ENCODE assay signal across 28 cellular contexts in genomic region chr2:120195575-120195974, GRCh38.
"Had no signal": no experiment of that assay in that cellular context is flagged by ENCODE, and none has a peak within 500 bp of the region (broad histone marks: within the 10 kb centered on the region; RNA-seq: fewer than 3 reads in every experiment).

No MANE protein-coding gene starts in this region.

- DNase-seq: activated CD4-positive, alpha-beta T cell treated with anti-CD3 and anti-CD28 coated beads for 36 hours; activated CD4-positive, alpha-beta T cell treated with anti-CD3 and anti-CD28 coated beads, Interleukin-2, amount 10 ng/mL, durations not matched to agents 7 days and 5 days; activated CD4-positive, alpha-beta T cell treated with anti-CD3 and anti-CD28 coated beads, Interleukin-2, amount 50 U/mL, for 48 hours; activated CD4-positive, CD25-positive, alpha-beta regulatory T cell; activated CD4-positive, CD25-positive, alpha-beta regulatory T cell treated with anti-CD3 and anti-CD28 coated beads, Interleukin-2, amount 50 U/mL, for 72 hours; activated CD8-positive, alpha-beta memory T cell treated with anti-CD3 and anti-CD28 coated beads for 24 hours; activated CD8-positive, alpha-beta T cell treated with anti-CD3 and anti-CD28 coated beads for 36 hours; activated effector memory CD4-positive, alpha-beta T cell treated with Interleukin-2 at 50 U/mL for 16 hours; activated gamma-delta T cell treated with Interleukin-2 at 50 U/mL for 16 hours; activated naive CD4-positive, alpha-beta T cell treated with anti-CD3 and anti-CD28 coated beads, Interleukin-2, amount 50 U/mL, for 16 hours; activated naive CD4-positive, alpha-beta T cell treated with Interleukin-2 at 50 U/mL for 16 hours; activated T-cell treated with anti-CD3 and anti-CD28 coated beads, Interleukin-2, amount 50 U/mL, for 4 hours; amygdala; aorta; body of pancreas; caudate nucleus; cortex of kidney; dermis blood vessel endothelial cell; effector CD4-positive, alpha-beta T cell; effector memory CD8-positive, alpha-beta T cell; erythroblast; esophagus squamous epithelium; foreskin fibroblast; head of caudate nucleus; T-helper 1 cell; T-helper 17 cell; T1000 had no signal

- ATAC-seq: activated CD4-positive, alpha-beta T cell treated with anti-CD3 and anti-CD28 coated beads for 36 hours; activated CD8-positive, alpha-beta T cell treated with anti-CD3 and anti-CD28 coated beads for 36 hours; activated T-cell treated with anti-CD3 and anti-CD28 coated beads, Interleukin-2, amount 50 U/mL, for 4 hours; activated T-helper 17 cell treated with anti-CD3 and anti-CD28 coated beads, Interleukin-2, amount 50 U/mL, for 72 hours; body of pancreas; effector memory CD8-positive, alpha-beta T cell; T-helper 17 cell had no signal
